20 cellular contexts compared by ENCODE assay signal in the genomic region with DNA sequence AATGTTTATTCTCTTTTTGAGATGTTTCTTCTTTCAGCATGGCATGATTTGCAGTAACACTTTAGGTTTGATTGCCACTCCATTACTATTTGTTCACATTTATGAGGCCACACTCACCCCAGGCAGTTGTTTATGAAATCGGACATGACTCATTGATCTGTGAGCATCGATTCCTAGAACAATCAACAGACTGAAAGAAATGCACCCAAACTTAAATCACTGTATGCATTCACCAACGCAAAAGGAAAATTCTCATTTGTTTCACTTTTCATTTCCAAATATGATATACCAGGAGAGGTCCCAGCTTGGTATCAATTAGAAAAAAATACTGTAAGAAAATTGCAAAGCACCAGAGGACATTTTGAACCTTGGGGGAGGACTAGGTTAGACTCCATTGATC. TPM values are rescaled to one million over a fixed set of nuclear protein-coding genes. Genes with fewer than 3 reads are reported as not detected.
DNase-seq lines count a peak whose midpoint lies in the region; ATAC-seq and TF ChIP-seq lines count a peak whose summit lies in the region.
"Had no signal": no experiment of that assay in that cellular context is flagged by ENCODE, and none has a peak within 500 bp of the region (broad histone marks: within the 10 kb centered on the region; RNA-seq: fewer than 3 reads in every experiment).

No MANE protein-coding gene starts in this region.

- peaks cover 25% of the 10 kb centered on the region for H3K27me3 Mint-ChIP-seq in activated CD4-positive, alpha-beta T cell treated with anti-CD3 and anti-CD28 coated beads, Interleukin-2, amount 10 ng/mL, durations not matched to agents 24 days and 14 days
- peaks cover 28 to 43% of the 10 kb centered on the region in 2 donors for H3K27me3 Mint-ChIP-seq in natural killer cell treated with Interleukin-12 subunit alpha and Interleukin-12 subunit beta and Interleukin-15 and Interleukin-18, amount 100 ng/mL, for 72 hours
- peaks cover 28 to 61% of the 10 kb centered on the region in 2 donors for H3K27me3 Mint-ChIP-seq in natural killer cell (ENCODE audit: low read depth in 2 of 2)
- H3K27me3 Mint-ChIP-seq in effector memory CD8-positive, alpha-beta T cell = peaks cover 32 to 37% of the 10 kb centered on the region in 2 donors

- DNase-seq in activated CD4-positive, alpha-beta T cell treated with anti-CD3 and anti-CD28 coated beads, Interleukin-2, amount 10 ng/mL, durations not matched to agents 24 days and 14 days = no peak
- no peak for DNase-seq in activated CD4-positive, alpha-beta T cell treated with anti-CD3 and anti-CD28 coated beads for 48 hours
- DNase-seq in natural killer cell treated with Interleukin-12 subunit alpha and Interleukin-12 subunit beta and Interleukin-15 and Interleukin-18, amount 100 ng/mL, for 72 hours (ENCODE audit: low spot score) = no peak
- DNase-seq in natural killer cell (no peak), RWPE2 (ENCODE audit: low spot score) (no peak), retina (peak; percentile 22), SW480 (ENCODE audit: low spot score) (no peak)
- no peak for DNase-seq in effector memory CD8-positive, alpha-beta T cell
- DNase-seq: DMS 273 treated with DMSO at 0.1 percent for 48 hours, DND-41, NCI-H1048, NCI-H1436, NCI-H1930, NCI-H345, NCI-H526, SHP77 treated with DMSO at 0.1 percent for 48 hours had no signal

- H3K4me3 Mint-ChIP-seq in activated CD4-positive, alpha-beta T cell treated with anti-CD3 and anti-CD28 coated beads, Interleukin-2, amount 10 ng/mL, durations not matched to agents 24 days and 14 days = no peak overlapping the region
- peak overlapping the region; percentile 11 for H3K4me3 Mint-ChIP-seq in natural killer cell treated with Interleukin-12 subunit alpha and Interleukin-12 subunit beta and Interleukin-15 and Interleukin-18, amount 100 ng/mL, for 72 hours
- no peak overlapping the region for H3K4me3 Mint-ChIP-seq in natural killer cell
- H3K4me3 Mint-ChIP-seq in effector memory CD8-positive, alpha-beta T cell = no peak overlapping the region
- H3K4me3 Mint-ChIP-seq: B cell had no signal

- H3K4me1 ChIP-seq in RWPE2 (ENCODE audit: insufficient read depth, poor library complexity, severe bottlenecking) = no peaks in the 10 kb centered on the region

- peak overlapping the region; percentile 47 for H3K27ac Mint-ChIP-seq in activated CD4-positive, alpha-beta T cell treated with anti-CD3 and anti-CD28 coated beads, Interleukin-2, amount 10 ng/mL, durations not matched to agents 24 days and 14 days
- H3K27ac Mint-ChIP-seq in natural killer cell treated with Interleukin-12 subunit alpha and Interleukin-12 subunit beta and Interleukin-15 and Interleukin-18, amount 100 ng/mL, for 72 hours = no peak overlapping the region
- no peak overlapping the region for H3K27ac Mint-ChIP-seq in natural killer cell
- H3K27ac Mint-ChIP-seq in effector memory CD8-positive, alpha-beta T cell = no peak overlapping the region
- H3K27ac Mint-ChIP-seq: B cell had no signal

- no peaks in the 10 kb centered on the region for H3K27me3 ChIP-seq in RWPE2 (ENCODE audit: insufficient read depth, poor library complexity, severe bottlenecking)

- peaks cover 12% of the 10 kb centered on the region for H3K4me1 Mint-ChIP-seq in activated CD4-positive, alpha-beta T cell treated with anti-CD3 and anti-CD28 coated beads, Interleukin-2, amount 10 ng/mL, durations not matched to agents 24 days and 14 days
- no peaks in the 10 kb centered on the region for H3K4me1 Mint-ChIP-seq in natural killer cell treated with Interleukin-12 subunit alpha and Interleukin-12 subunit beta and Interleukin-15 and Interleukin-18, amount 100 ng/mL, for 72 hours (ENCODE audit: low read depth in 2 of 2)
- H3K4me1 Mint-ChIP-seq in natural killer cell = no peaks in the 10 kb centered on the region
- peaks cover 0 to 2% of the 10 kb centered on the region in 2 donors for H3K4me1 Mint-ChIP-seq in effector memory CD8-positive, alpha-beta T cell (ENCODE audit: low read depth in 2 of 2)

- peak in 1 of 2 donors; percentile 68 for ATAC-seq in natural killer cell treated with Interleukin-12 subunit alpha and Interleukin-12 subunit beta and Interleukin-15 and Interleukin-18, amount 100 ng/mL, for 72 hours
- ATAC-seq in natural killer cell = no peak
- ATAC-seq in RWPE2 (ENCODE audit: low read depth) = peak; percentile 48; the same call in 1 of the 3 replicates
- ATAC-seq in effector memory CD8-positive, alpha-beta T cell (replicated peaks) = no peak
- ATAC-seq: K562 had no signal

- no peaks in the 10 kb centered on the region for H3K9me3 ChIP-seq in RWPE2 (ENCODE audit: severe bottlenecking)

- no peaks in the 10 kb centered on the region for H3K36me3 ChIP-seq in RWPE2 (ENCODE audit: low read depth)

- no peak overlapping the region for H3K4me3 ChIP-seq in RWPE2 (ENCODE audit: severe bottlenecking)
- H3K4me3 ChIP-seq: K562 had no signal

- H3K27ac ChIP-seq in RWPE2 (ENCODE audit: poor library complexity, severe bottlenecking) = no peak overlapping the region

- TF ChIP-seq CTCF in natural killer cell (IDR thresholded peaks at IDR 0.05) (no peak), RWPE2 (IDR thresholded peaks at IDR 0.05; ENCODE audit: poor library complexity, severe bottlenecking) (no peak)

- no peaks in the 10 kb centered on the region for H3K36me3 Mint-ChIP-seq in activated CD4-positive, alpha-beta T cell treated with anti-CD3 and anti-CD28 coated beads, Interleukin-2, amount 10 ng/mL, durations not matched to agents 24 days and 14 days (ENCODE audit: low read depth)
- H3K36me3 Mint-ChIP-seq in natural killer cell treated with Interleukin-12 subunit alpha and Interleukin-12 subunit beta and Interleukin-15 and Interleukin-18, amount 100 ng/mL, for 72 hours = no peaks in the 10 kb centered on the region
- H3K36me3 Mint-ChIP-seq in natural killer cell = no peaks in the 10 kb centered on the region
- H3K36me3 Mint-ChIP-seq in effector memory CD8-positive, alpha-beta T cell (ENCODE audit: insufficient read depth) = peaks cover 2% of the 10 kb centered on the region

- no peaks in the 10 kb centered on the region for H3K9me3 Mint-ChIP-seq in activated CD4-positive, alpha-beta T cell treated with anti-CD3 and anti-CD28 coated beads, Interleukin-2, amount 10 ng/mL, durations not matched to agents 24 days and 14 days
- H3K9me3 Mint-ChIP-seq in natural killer cell treated with Interleukin-12 subunit alpha and Interleukin-12 subunit beta and Interleukin-15 and Interleukin-18, amount 100 ng/mL, for 72 hours = no peaks in the 10 kb centered on the region
- no peaks in the 10 kb centered on the region for H3K9me3 Mint-ChIP-seq in natural killer cell
- H3K9me3 Mint-ChIP-seq in effector memory CD8-positive, alpha-beta T cell = no peaks in the 10 kb centered on the region

- intact Hi-C loops in activated CD4-positive, alpha-beta T cell treated with anti-CD3 and anti-CD28 coated beads, Interleukin-2, amount 10 ng/mL, durations not matched to agents 24 days and 14 days (cut with micrococcal nuclease) = no loop called here
- intact Hi-C loops in natural killer cell (cut with micrococcal nuclease) = no loop called here

RNA-seq across cellular contexts. Expression of a gene that starts 5.4 kb away (rescaled TPM):
- total RNA-seq in activated CD4-positive, alpha-beta T cell treated with anti-CD3 and anti-CD28 coated beads, Interleukin-2, amount 10 ng/mL, durations not matched to agents 24 days and 14 days = not detected in 2 replicates
- total RNA-seq in natural killer cell treated with Interleukin-12 subunit alpha and Interleukin-12 subunit beta and Interleukin-15 and Interleukin-18, amount 100 ng/mL, for 72 hours = not detected
- total RNA-seq in natural killer cell = not detected
- total RNA-seq: A172, B cell, H4, K562 had no signal

RNA-seq across cellular contexts. Expression of a gene that starts 59.2 kb away (rescaled TPM):
- total RNA-seq in activated CD4-positive, alpha-beta T cell treated with anti-CD3 and anti-CD28 coated beads, Interleukin-2, amount 10 ng/mL, durations not matched to agents 24 days and 14 days = 37.3 and 37.8 TPM in 2 replicates
- 10 to 100 TPM; 20.3 to 33.1 TPM for total RNA-seq in natural killer cell treated with Interleukin-12 subunit alpha and Interleukin-12 subunit beta and Interleukin-15 and Interleukin-18, amount 100 ng/mL, for 72 hours
- 10 to 100 TPM; 24.3 to 31.8 (median 25.4) TPM for total RNA-seq in natural killer cell
